ENCODE assay signal across 27 cellular contexts in the genomic region with DNA sequence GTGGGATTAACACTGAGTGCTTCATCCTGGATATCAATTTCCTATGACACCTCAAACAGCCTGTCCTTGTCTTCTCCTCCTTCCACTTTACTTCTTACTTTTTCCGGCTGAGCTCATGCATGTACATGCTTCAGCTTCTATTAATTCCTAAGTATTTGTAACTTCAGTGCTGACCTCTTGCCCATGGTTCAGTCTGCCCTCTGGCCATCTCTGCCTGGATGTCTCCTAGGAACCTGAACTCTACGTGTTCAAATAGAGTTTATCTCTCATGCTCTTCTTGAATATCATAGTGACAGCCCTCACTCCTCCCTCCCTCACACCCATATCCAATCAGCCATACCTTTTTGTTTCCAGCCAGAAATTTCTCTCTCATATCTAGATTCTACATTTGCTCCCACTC.
"Had no signal": no experiment of that assay in that cellular context is flagged by ENCODE, and none has a peak within 500 bp of the region (broad histone marks: within the 10 kb centered on the region; RNA-seq: fewer than 3 reads in every experiment).

No MANE protein-coding gene starts in this region.

- H3K27ac ChIP-seq: stomach, suprapubic skin, testis, thoracic aorta, thyroid gland, tibial artery, tibial nerve, transverse colon, upper lobe of left lung, upper lobe of right lung, uterus, vagina had no signal

- H3K36me3 Mint-ChIP-seq: stimulated activated effector memory CD8-positive, alpha-beta T cell treated with anti-CD3 and anti-CD28 coated beads, Interleukin-12 subunit alpha, Interleukin-12 subunit beta, amount 100 ng/mL, for 72 hours; stimulated activated naive B cell treated with anti-CD40 and anti-IgM and Interleukin-4, amounts not matched to agents 10 μg/mL and 1 μg/mL and 100 μg/mL, for 72 hours; type B pancreatic cell had no signal

- H3K27me3 ChIP-seq: suprapubic skin, testis, thyroid gland, tibial artery, tibial nerve, transverse colon, upper lobe of left lung, upper lobe of right lung, uterus, vagina had no signal

- H3K4me3 ChIP-seq: stomach, suprapubic skin, testis, thoracic aorta, thyroid gland, tibial artery, tibial nerve, transverse colon, upper lobe of left lung, upper lobe of right lung, uterus, vagina had no signal

- H3K36me3 ChIP-seq: stomach, suprapubic skin, thoracic aorta, thyroid gland, tibial artery, tibial nerve, transverse colon, upper lobe of left lung, upper lobe of right lung, uterus, vagina had no signal

- H3K27ac Mint-ChIP-seq: stimulated activated effector memory CD8-positive, alpha-beta T cell treated with anti-CD3 and anti-CD28 coated beads, Interleukin-12 subunit alpha, Interleukin-12 subunit beta, amount 100 ng/mL, for 72 hours; stimulated activated naive B cell treated with anti-CD40 and anti-IgM and Interleukin-4, amounts not matched to agents 10 μg/mL and 1 μg/mL and 100 μg/mL, for 72 hours; stimulated activated naive CD8-positive, alpha-beta T cell treated with anti-CD3 and anti-CD28 coated beads, Interleukin-15, amount 100 ng/mL, for 72 hours; stimulated activated naive CD8-positive, alpha-beta T cell treated with anti-CD3 and anti-CD28 coated beads, Interleukin-15, Interleukin-2, amounts not matched to agents 100 ng/mL and 50 ng/mL, for 24 hours; type B pancreatic cell had no signal

- H3K9me3 Mint-ChIP-seq: stimulated activated effector memory CD8-positive, alpha-beta T cell treated with anti-CD3 and anti-CD28 coated beads, Interleukin-12 subunit alpha, Interleukin-12 subunit beta, amount 100 ng/mL, for 72 hours; stimulated activated naive CD8-positive, alpha-beta T cell treated with anti-CD3 and anti-CD28 coated beads, Interleukin-15, amount 100 ng/mL, for 72 hours; stimulated activated naive CD8-positive, alpha-beta T cell treated with anti-CD3 and anti-CD28 coated beads, Interleukin-15, Interleukin-2, amounts not matched to agents 100 ng/mL and 50 ng/mL, for 24 hours had no signal

- H3K4me3 Mint-ChIP-seq: stimulated activated effector memory CD8-positive, alpha-beta T cell treated with anti-CD3 and anti-CD28 coated beads, Interleukin-12 subunit alpha, Interleukin-12 subunit beta, amount 100 ng/mL, for 72 hours; stimulated activated naive B cell treated with anti-CD40 and anti-IgM and Interleukin-4, amounts not matched to agents 10 μg/mL and 1 μg/mL and 100 μg/mL, for 72 hours; stimulated activated naive CD8-positive, alpha-beta T cell treated with anti-CD3 and anti-CD28 coated beads, Interleukin-15, amount 100 ng/mL, for 72 hours; stimulated activated naive CD8-positive, alpha-beta T cell treated with anti-CD3 and anti-CD28 coated beads, Interleukin-15, Interleukin-2, amounts not matched to agents 100 ng/mL and 50 ng/mL, for 24 hours; type B pancreatic cell had no signal

- DNase-seq: stimulated activated CD4-positive, alpha-beta T cell treated with anti-CD3 and anti-CD28 coated beads, Interleukin-1b, Interleukin-23, amount 100 ng/mL, for 48 hours; stimulated activated CD4-positive, alpha-beta T cell treated with anti-CD3 and anti-CD28 coated beads, Interleukin-2, amount 100 ng/mL, for 48 hours; stimulated activated CD4-positive, alpha-beta T cell treated with anti-CD3 and anti-CD28 coated beads, Interleukin-4, amount 100 ng/mL, for 1 hour; stimulated activated CD4-positive, alpha-beta T cell treated with anti-CD3 and anti-CD28 coated beads, Interleukin-4, amount 100 ng/mL, for 24 hours; stimulated activated CD4-positive, alpha-beta T cell treated with anti-CD3 and anti-CD28 coated beads, Interleukin-4, amount 100 ng/mL, for 4 hours; stimulated activated CD8-positive, alpha-beta memory T cell treated with anti-CD3 and anti-CD28 coated beads, Interleukin-4, amount 100 ng/mL, for 48 hours; stimulated activated naive B cell treated with anti-CD40 and anti-IgM and Interleukin-4, amounts not matched to agents 10 μg/mL and 1 μg/mL and 100 μg/mL, for 72 hours; stimulated activated naive CD4-positive, alpha-beta T cell; stimulated activated naive CD4-positive, alpha-beta T cell treated with Interleukin-2 at 50 U/mL for 16 hours; stimulated activated naive CD8-positive, alpha-beta T cell treated with anti-CD3 and anti-CD28 coated beads, Interleukin-15, amount 100 ng/mL, for 72 hours; stimulated activated naive CD8-positive, alpha-beta T cell treated with anti-CD3 and anti-CD28 coated beads, Interleukin-15, Interleukin-2, amounts not matched to agents 100 U/mL and 50 U/mL, for 24 hours; stomach; substantia nigra; testis; thyroid gland; tibial artery; transverse colon; upper lobe of left lung; upper lobe of right lung; uterus had no signal

- ATAC-seq: stimulated activated effector memory CD8-positive, alpha-beta T cell treated with anti-CD3 and anti-CD28 coated beads, Interleukin-12 subunit alpha, Interleukin-12 subunit beta, amount 100 ng/mL, for 72 hours; stimulated activated naive B cell treated with anti-CD40 and anti-IgM and Interleukin-4, amounts not matched to agents 10 μg/mL and 1 μg/mL and 100 μg/mL, for 72 hours; stimulated activated naive CD8-positive, alpha-beta T cell treated with anti-CD3 and anti-CD28 coated beads, Interleukin-15, amount 100 ng/mL, for 72 hours; stimulated activated naive CD8-positive, alpha-beta T cell treated with anti-CD3 and anti-CD28 coated beads, Interleukin-15, Interleukin-2, amounts not matched to agents 100 U/mL and 50 U/mL, for 24 hours; upper lobe of right lung had no signal

- H3K9me3 ChIP-seq: stomach, suprapubic skin, testis, thoracic aorta, thyroid gland, tibial artery, tibial nerve, transverse colon, upper lobe of left lung, upper lobe of right lung, uterus, vagina had no signal

- H3K4me1 Mint-ChIP-seq: stimulated activated effector memory CD8-positive, alpha-beta T cell treated with anti-CD3 and anti-CD28 coated beads, Interleukin-12 subunit alpha, Interleukin-12 subunit beta, amount 100 ng/mL, for 72 hours; stimulated activated naive B cell treated with anti-CD40 and anti-IgM and Interleukin-4, amounts not matched to agents 10 μg/mL and 1 μg/mL and 100 μg/mL, for 72 hours; stimulated activated naive CD8-positive, alpha-beta T cell treated with anti-CD3 and anti-CD28 coated beads, Interleukin-15, amount 100 ng/mL, for 72 hours had no signal

- H3K4me1 ChIP-seq: stomach, suprapubic skin, testis, thyroid gland, tibial artery, tibial nerve, transverse colon, upper lobe of left lung, upper lobe of right lung, uterus, vagina had no signal
